21 cellular contexts compared by ENCODE assay signal in genomic region chr9:136287960-136288753, GRCh38. TPM values are rescaled to one million over a fixed set of nuclear protein-coding genes. Genes with fewer than 3 reads are reported as not detected.
DNase-seq lines count a peak whose midpoint lies in the region; ATAC-seq, FAIRE-seq and TF ChIP-seq lines count a peak whose summit lies in the region.
"Had no signal": no experiment of that assay in that cellular context is flagged by ENCODE, and none has a peak within 500 bp of the region (broad histone marks: within the 10 kb centered on the region; RNA-seq: fewer than 3 reads in every experiment).

No MANE protein-coding gene starts in this region.

- no peak overlapping the region for H3K14ac ChIP-seq in H1 (ENCODE audit: insufficient read length)

- peak; percentile 62 for DNase-seq in SK-N-SH
- peak; percentile 39 for DNase-seq in BE2C
- DNase-seq in H1 (ENCODE audit: low read depth in 1 of 2, low spot score in 2 of 2), result no peak
- no peak for DNase-seq in activated T-helper 1 cell treated with anti-CD3 and anti-CD28 coated beads, Interleukin-12 subunit alpha, Interleukin-12 subunit beta, Interleukin-2, Interleukin-4 antibody, amounts not matched to agents 30 ng/mL and 10 ng/mL and 1 ng/mL, durations not matched to agents 14 hours and 24 hours and 36 hours (ENCODE audit: low spot score)
- no peak for DNase-seq in putamen (ENCODE audit: low spot score)
- no peak for DNase-seq in activated naive CD4-positive, alpha-beta T cell treated with Interleukin-2 at 50 U/mL for 16 hours
- DNase-seq: CD4-positive, alpha-beta T cell; GDM1; H7; HFFc6; IMR-90; KBM-7 had no signal

- no peaks in the 10 kb centered on the region for H3K27me3 Mint-ChIP-seq in activated T-helper 1 cell treated with anti-CD3 and anti-CD28 coated beads, Interleukin-12 subunit alpha, Interleukin-12 subunit beta, Interleukin-2, Interleukin-4 antibody, amounts not matched to agents 30 ng/mL and 10 ng/mL and 1 ng/mL, durations not matched to agents 14 hours and 24 hours and 36 hours (ENCODE audit: insufficient read depth)

- no peak overlapping the region for H3K9ac ChIP-seq in SK-N-SH
- no peak overlapping the region for H3K9ac ChIP-seq in H1 (replicated peaks in 1 of 4; ENCODE audit: extremely low read depth in 1 of 4, low read depth in 3 of 4, low read length in 3 of 4)

- intact Hi-C loops in activated T-helper 1 cell treated with anti-CD3 and anti-CD28 coated beads, Interleukin-12 subunit alpha, Interleukin-12 subunit beta, Interleukin-2, Interleukin-4 antibody, amounts not matched to agents 30 ng/mL and 10 ng/mL and 1 ng/mL, durations not matched to agents 14 hours and 24 hours and 36 hours (cut with micrococcal nuclease), result no loop called here

- POLR2A ChIA-PET in SK-N-SH (lab: Yijun Ruan, JAX), result interaction anchor here (0.6 to 0.8 kb wide), 2 partner anchors 9 to 38 kb away, joined by 3 read pairs; no protein-coding TSS in a partner anchor
- POLR2A ChIA-PET in H1 (lab: Charles Lee; ENCODE audit: partially characterized antibody), result no interaction called here

- H3K9me2 ChIP-seq in SK-N-SH, result no peaks in the 10 kb centered on the region

- H2BK20ac ChIP-seq in H1 (ENCODE audit: low read length), result no peak overlapping the region

- H3K4ac ChIP-seq in H1 (replicated peaks; ENCODE audit: insufficient read length, low read depth, low read length), result no peak overlapping the region

- no peak overlapping the region for H3K18ac ChIP-seq in H1 (ENCODE audit: extremely low read depth, low read length)

- H4K8ac ChIP-seq in H1 (ENCODE audit: extremely low read depth, insufficient read depth, low read length), result 0 out of 2 replicates have a peak overlapping the region, but pooled peaks have one; percentile 41

- no peaks in the 10 kb centered on the region for H3F3A ChIP-seq in SK-N-SH (replicated peaks; ENCODE audit: insufficient read depth)

- WGBS in SK-N-SH (ENCODE audit: low lambda C conversion rate), result 26% methylated on average over 17 of the region's 21 CpGs
- 89% methylated on average over 16 of the region's 21 CpGs; no CpG with 5 or more reads in 1 of the 2 experiments for WGBS in H1 (ENCODE audit: extremely low coverage in 1 of 2, insufficient coverage in 1 of 2, insufficient read length in 1 of 2, insufficient replicate concordance in 2 of 2, low coverage in 1 of 2, low lambda C conversion rate in 2 of 2, missing lambda C conversion rate in 1 of 2), 2 experiments

- no peak overlapping the region for H2BK120ac ChIP-seq in H1 (replicated peaks; ENCODE audit: low read depth, low read length)

- H3K27ac Mint-ChIP-seq in activated T-helper 1 cell treated with anti-CD3 and anti-CD28 coated beads, Interleukin-12 subunit alpha, Interleukin-12 subunit beta, Interleukin-2, Interleukin-4 antibody, amounts not matched to agents 30 ng/mL and 10 ng/mL and 1 ng/mL, durations not matched to agents 14 hours and 24 hours and 36 hours, result no peak overlapping the region
- H3K27ac Mint-ChIP-seq: CD4-positive, alpha-beta T cell; GM23338; HFFc6 had no signal

- no peak for TF ChIP-seq POLR2A in H1 (IDR thresholded peaks at IDR 0.05; ENCODE audit: control extremely low read depth in 1 of 2, low read depth in 2 of 2, low read length in 2 of 2)

- H2BK5ac ChIP-seq in H1 (ENCODE audit: low read depth, low read length), result no peak overlapping the region

- no peak overlapping the region for H4K91ac ChIP-seq in H1 (replicated peaks; ENCODE audit: insufficient read length, low read length)

- H3K79me2 ChIP-seq in SK-N-SH (ENCODE audit: insufficient read depth), result no peaks in the 10 kb centered on the region
- H3K79me2 ChIP-seq in H1 (ENCODE audit: control insufficient read depth in 1 of 2, insufficient read depth in 2 of 2, low read length in 2 of 2), result no peaks in the 10 kb centered on the region

- no peak for TF ChIP-seq RAD21 in SK-N-SH (IDR thresholded peaks at IDR 0.05; ENCODE audit: low read length)
- TF ChIP-seq RAD21 in Ishikawa (IDR thresholded peaks at IDR 0.05; ENCODE audit: low read depth), result no peak
- no peak for TF ChIP-seq RAD21 in H1 (IDR thresholded peaks at IDR 0.05 in 1 of 2, conservative IDR thresholded peaks at IDR 0.05 in 1 of 2; ENCODE audit: low read depth in 2 of 2, low read length in 2 of 2)

- H3K27me3 ChIP-seq in SK-N-SH (ENCODE audit: insufficient read depth) (peaks cover 42% of the 10 kb centered on the region), BE2C (no peaks in the 10 kb centered on the region; the same call in 1 of the 2 replicates), H1 (replicated peaks in 1 of 4; ENCODE audit: control insufficient read depth in 3 of 4, extremely low read depth in 1 of 4, insufficient read depth in 3 of 4, low read length in 3 of 4) (no peaks in the 10 kb centered on the region)

- H2AK5ac ChIP-seq in H1 (ENCODE audit: low read depth, low read length), result no peak overlapping the region

- no peaks in the 10 kb centered on the region for H3K9me3 Mint-ChIP-seq in activated T-helper 1 cell treated with anti-CD3 and anti-CD28 coated beads, Interleukin-12 subunit alpha, Interleukin-12 subunit beta, Interleukin-2, Interleukin-4 antibody, amounts not matched to agents 30 ng/mL and 10 ng/mL and 1 ng/mL, durations not matched to agents 14 hours and 24 hours and 36 hours
- H3K9me3 Mint-ChIP-seq: CD4-positive, alpha-beta T cell; GM23338; HFFc6 had no signal

- FAIRE-seq in H1 (lab: Jason Lieb, UNC), result no peak
- FAIRE-seq: GM12892, GM18507, HTR-8/SVneo had no signal

- H2BK15ac ChIP-seq in H1 (ENCODE audit: low read length), result no peak overlapping the region

- no peaks in the 10 kb centered on the region for H3K79me1 ChIP-seq in H1 (ENCODE audit: low read depth, low read length)

- H3K4me3 ChIP-seq in SK-N-SH (ENCODE audit: low read depth in 2 of 2, low read length in 1 of 2) (no peak overlapping the region), BE2C (ENCODE audit: low read depth, low read length) (no peak overlapping the region), H1 (ENCODE audit: extremely low read depth in 1 of 4, insufficient read depth in 2 of 4, low read depth in 3 of 4, low read length in 4 of 4) (no peak overlapping the region)
- H3K4me3 ChIP-seq: GM23338 had no signal

- no peaks in the 10 kb centered on the region for H3K4me1 Mint-ChIP-seq in activated T-helper 1 cell treated with anti-CD3 and anti-CD28 coated beads, Interleukin-12 subunit alpha, Interleukin-12 subunit beta, Interleukin-2, Interleukin-4 antibody, amounts not matched to agents 30 ng/mL and 10 ng/mL and 1 ng/mL, durations not matched to agents 14 hours and 24 hours and 36 hours (ENCODE audit: low read depth)

- H3K23me2 ChIP-seq in H1 (ENCODE audit: low read depth, low read length), result peaks cover 4% of the 10 kb centered on the region; the same call in 1 of the 2 replicates

- no peak overlapping the region for H3K4me2 ChIP-seq in SK-N-SH
- H3K4me2 ChIP-seq in H1 (ENCODE audit: insufficient read depth in 1 of 2, low read depth in 2 of 2, low read length in 2 of 2), result no peak overlapping the region
- H3K4me2 ChIP-seq: GM23338 had no signal

- CTCF ChIA-PET in SK-N-SH (lab: Yijun Ruan, JAX), result interaction anchor here (0.8 to 2.8 kb wide), 9 partner anchors 10 to 150 kb away, joined by 3 to 11 read pairs (median 5); no protein-coding TSS in a partner anchor
- CTCF ChIA-PET in H1 (lab: Charles Lee; ENCODE audit: partially characterized antibody), result interaction anchor here (0.8 to 1.9 kb wide), 6 partner anchors 9 to 70 kb away, joined by 3 to 5 read pairs (median 4); no protein-coding TSS in a partner anchor

- H4K20me1 ChIP-seq in SK-N-SH (ENCODE audit: insufficient read depth) (no peaks in the 10 kb centered on the region), H1 (replicated peaks in 1 of 2; ENCODE audit: control insufficient read depth in 1 of 2, insufficient read depth in 2 of 2, low read length in 2 of 2) (peaks cover 0 to 3% of the 10 kb centered on the region in 2 experiments)

- H3K4me1 ChIP-seq in SK-N-SH (ENCODE audit: control insufficient read depth in 1 of 2, insufficient read depth in 2 of 2, low read depth in 1 of 2, low read length in 1 of 2), result peaks cover 0 to 26% of the 10 kb centered on the region in 2 experiments; a peak in 2 of 4 replicates
- H3K4me1 ChIP-seq in BE2C, result peaks cover 8% of the 10 kb centered on the region
- H3K4me1 ChIP-seq in H1 (replicated peaks in 1 of 4; ENCODE audit: control insufficient read depth in 3 of 4, insufficient read depth in 4 of 4, low read length in 3 of 4), result peaks cover 0 to 4% (median 2%) of the 10 kb centered on the region in 4 experiments; a peak in 3 of 7 replicates

- H4K5ac ChIP-seq in H1 (ENCODE audit: insufficient read length, low read depth, low read length), result no peak overlapping the region

- H3K27ac ChIP-seq in SK-N-SH (ENCODE audit: low read depth in 2 of 2, low read length in 1 of 2) (no peak overlapping the region; a peak in 1 of 4 replicates), H1 (ENCODE audit: low read depth, low read length) (no peak overlapping the region)
- H3K27ac ChIP-seq: C4-2B had no signal

- H2AFZ ChIP-seq in SK-N-SH (ENCODE audit: low read depth) (no peak overlapping the region), H1 (ENCODE audit: low read length) (no peak overlapping the region)
- H2AFZ ChIP-seq: GM23338 had no signal

- no peaks in the 10 kb centered on the region for H3K36me3 Mint-ChIP-seq in activated T-helper 1 cell treated with anti-CD3 and anti-CD28 coated beads, Interleukin-12 subunit alpha, Interleukin-12 subunit beta, Interleukin-2, Interleukin-4 antibody, amounts not matched to agents 30 ng/mL and 10 ng/mL and 1 ng/mL, durations not matched to agents 14 hours and 24 hours and 36 hours (ENCODE audit: low read depth)

- H2BK12ac ChIP-seq in H1 (ENCODE audit: low read depth, low read length), result no peak overlapping the region

- H3K4me3 Mint-ChIP-seq in activated T-helper 1 cell treated with anti-CD3 and anti-CD28 coated beads, Interleukin-12 subunit alpha, Interleukin-12 subunit beta, Interleukin-2, Interleukin-4 antibody, amounts not matched to agents 30 ng/mL and 10 ng/mL and 1 ng/mL, durations not matched to agents 14 hours and 24 hours and 36 hours, result no peak overlapping the region
- H3K4me3 Mint-ChIP-seq: CD4-positive, alpha-beta T cell; GM23338; HFFc6 had no signal

- no peak overlapping the region for H3K23ac ChIP-seq in H1 (ENCODE audit: insufficient read length)

- no peak overlapping the region for H3K56ac ChIP-seq in H1 (replicated peaks; ENCODE audit: insufficient read length, low read depth, low read length)

- no peak for TF ChIP-seq CTCF in SK-N-SH (IDR thresholded peaks at IDR 0.05)
- TF ChIP-seq CTCF in BE2C (IDR thresholded peaks at IDR 0.05; ENCODE audit: low read depth, low read length), result no peak
- no peak for TF ChIP-seq CTCF in H1 (IDR thresholded peaks at IDR 0.05; ENCODE audit: control extremely low read depth in 1 of 3, insufficient read depth in 1 of 3, low read depth in 1 of 3, low read length in 3 of 3)

- TF ChIP-seq EP300 in SK-N-SH (IDR thresholded peaks at IDR 0.05; ENCODE audit: borderline replicate concordance in 1 of 2, low read depth in 1 of 2, low read length in 1 of 2) (no peak), Ishikawa (IDR thresholded peaks at IDR 0.05; ENCODE audit: borderline replicate concordance) (no peak), H1 (IDR thresholded peaks at IDR 0.05; ENCODE audit: borderline replicate concordance in 1 of 2, low read depth in 2 of 2, low read length in 2 of 2) (no peak)

- H3K9me3 ChIP-seq in SK-N-SH (no peaks in the 10 kb centered on the region), BE2C (no peaks in the 10 kb centered on the region), H1 (ENCODE audit: insufficient read depth in 2 of 2, low read depth in 1 of 2, low read length in 1 of 2) (peaks cover 0 to 2% of the 10 kb centered on the region in 2 experiments; a peak in 2 of 4 replicates)

- H3K36me3 ChIP-seq in SK-N-SH (replicated peaks in 1 of 2; ENCODE audit: control insufficient read depth in 1 of 2, insufficient read depth in 2 of 2, low read length in 1 of 2) (no peaks in the 10 kb centered on the region), BE2C (no peaks in the 10 kb centered on the region), H1 (ENCODE audit: control insufficient read depth in 2 of 4, insufficient read depth in 4 of 4, low read length in 3 of 4) (no peaks in the 10 kb centered on the region; a peak in 1 of 8 replicates)

- no peak for ATAC-seq in SK-N-SH treated with all-trans-retinoic acid at 6 μM for 48 hours
- ATAC-seq: GM23338 had no signal

RNA-seq across cellular contexts. Expression of gene CCDC187, which starts 15.7 kb away (rescaled TPM):
- polyA plus RNA-seq in SK-N-SH (2012; rRNA removed), result not detected in 2 replicates
- polyA plus RNA-seq in SK-N-SH (2012; cell fraction: cytosol; rRNA removed), result not detected in 2 replicates
- 0.02 TPM in 1 of 2 replicates, not detected in the other for polyA plus RNA-seq in SK-N-SH (2012; cell fraction: nucleus; rRNA removed)
- polyA plus RNA-seq in BE2C (2012; ENCODE audit: insufficient read depth, insufficient read length, low read depth), result not detected
- total RNA-seq in H1 (2021; fragmentation: NEBNext Ultra II Directional; extraction: Animal tissue kit (Norgen Biotek cat#: 25700)), result not detected in 2 replicates
- 0.02 TPM in 2 replicates for polyA plus RNA-seq in H1 (2011; rRNA removed)
- polyA plus RNA-seq in H1 (2011; cell fraction: cytosol; rRNA removed), result 0.01 TPM
- 0.07 TPM for polyA plus RNA-seq in H1 (2011; cell fraction: nucleus; rRNA removed)
- polyA plus RNA-seq in H1 (2012, experiment 1 of 2), result 0.03 TPM in 2 of 4 replicates, not detected in the others
- polyA plus RNA-seq in H1 (2012, experiment 2 of 2), result 0.03 TPM
- polyA plus RNA-seq in H1 (2013, experiment 1 of 2), result 0.02 TPM
- polyA plus RNA-seq in H1 (2013, experiment 2 of 2), result under 0.01 TPM
- 0.06 TPM in 1 of 2 replicates, not detected in the other for polyA minus RNA-seq in H1 (2011; rRNA and poly(A)+ RNA removed)
- polyA minus RNA-seq in H1 (2011; cell fraction: cytosol; rRNA and poly(A)+ RNA removed), result not detected
- polyA minus RNA-seq in H1 (2011; cell fraction: nucleus; rRNA and poly(A)+ RNA removed), result not detected
- not detected in 2 replicates for total RNA-seq in activated T-helper 1 cell treated with anti-CD3 and anti-CD28 coated beads, Interleukin-12 subunit alpha, Interleukin-12 subunit beta, Interleukin-2, Interleukin-4 antibody, amounts not matched to agents 30 ng/mL and 10 ng/mL and 1 ng/mL, durations not matched to agents 14 hours and 24 hours and 36 hours
- total RNA-seq: CD4-positive, alpha-beta T cell; Daoy; H7; HFFc6; IMR-90 had no signal
- polyA plus RNA-seq: BJ, GM23338, IMR-90 had no signal

RNA-seq across cellular contexts. Expression of gene GPSM1, which starts 39.2 kb away (rescaled TPM):
- 22.8 and 26.7 TPM in 2 replicates for polyA plus RNA-seq in SK-N-SH (2012; rRNA removed)
- 8.0 and 15.6 TPM in 2 replicates for polyA plus RNA-seq in SK-N-SH (2012; cell fraction: cytosol; rRNA removed)
- polyA plus RNA-seq in SK-N-SH (2012; cell fraction: nucleus; rRNA removed), result 105 and 135 TPM in 2 replicates
- polyA plus RNA-seq in BE2C (2012; ENCODE audit: insufficient read depth, insufficient read length, low read depth), result 131 TPM
- total RNA-seq in H1 (2021; fragmentation: NEBNext Ultra II Directional; extraction: Animal tissue kit (Norgen Biotek cat#: 25700)), result 15.7 and 18.0 TPM in 2 replicates
- 12.8 and 19.8 TPM in 2 replicates for polyA plus RNA-seq in H1 (2011; rRNA removed)
- polyA plus RNA-seq in H1 (2011; cell fraction: cytosol; rRNA removed), result 13.8 TPM
- 39.2 TPM for polyA plus RNA-seq in H1 (2011; cell fraction: nucleus; rRNA removed)
- 9.3 to 15.2 TPM (median 14.5 TPM) in 4 replicates for polyA plus RNA-seq in H1 (2012, experiment 1 of 2)
- polyA plus RNA-seq in H1 (2012, experiment 2 of 2), result 12.0 TPM
- polyA plus RNA-seq in H1 (2013, experiment 1 of 2), result 14.4 TPM
- 13.9 TPM for polyA plus RNA-seq in H1 (2013, experiment 2 of 2)
- 3.5 and 4.2 TPM in 2 replicates for polyA minus RNA-seq in H1 (2011; rRNA and poly(A)+ RNA removed)
- 12.7 TPM for polyA minus RNA-seq in H1 (2011; cell fraction: cytosol; rRNA and poly(A)+ RNA removed)
- polyA minus RNA-seq in H1 (2011; cell fraction: nucleus; rRNA and poly(A)+ RNA removed), result 11.2 TPM
- 18.3 and 19.1 TPM in 2 replicates for total RNA-seq in activated T-helper 1 cell treated with anti-CD3 and anti-CD28 coated beads, Interleukin-12 subunit alpha, Interleukin-12 subunit beta, Interleukin-2, Interleukin-4 antibody, amounts not matched to agents 30 ng/mL and 10 ng/mL and 1 ng/mL, durations not matched to agents 14 hours and 24 hours and 36 hours

RNA-seq across cellular contexts. Expression of gene QSOX2, which starts 42.5 kb away (rescaled TPM):
- polyA plus RNA-seq in SK-N-SH (2012; rRNA removed), result 25.5 and 26.6 TPM in 2 replicates
- 20.2 and 23.7 TPM in 2 replicates for polyA plus RNA-seq in SK-N-SH (2012; cell fraction: cytosol; rRNA removed)
- 31.2 and 37.5 TPM in 2 replicates for polyA plus RNA-seq in SK-N-SH (2012; cell fraction: nucleus; rRNA removed)
- polyA plus RNA-seq in BE2C (2012; ENCODE audit: insufficient read depth, insufficient read length, low read depth), result 65.1 TPM
- 27.5 and 28.6 TPM in 2 replicates for total RNA-seq in H1 (2021; fragmentation: NEBNext Ultra II Directional; extraction: Animal tissue kit (Norgen Biotek cat#: 25700))
- polyA plus RNA-seq in H1 (2011; rRNA removed), result 18.0 and 21.8 TPM in 2 replicates
- polyA plus RNA-seq in H1 (2011; cell fraction: cytosol; rRNA removed), result 20.4 TPM
- 52.2 TPM for polyA plus RNA-seq in H1 (2011; cell fraction: nucleus; rRNA removed)
- 18.2 to 24.6 TPM (median 21.8 TPM) in 4 replicates for polyA plus RNA-seq in H1 (2012, experiment 1 of 2)
- polyA plus RNA-seq in H1 (2012, experiment 2 of 2), result 13.5 TPM
- 27.3 TPM for polyA plus RNA-seq in H1 (2013, experiment 1 of 2)
- 25.5 TPM for polyA plus RNA-seq in H1 (2013, experiment 2 of 2)
- 17.0 and 19.8 TPM in 2 replicates for polyA minus RNA-seq in H1 (2011; rRNA and poly(A)+ RNA removed)
- 10.7 TPM for polyA minus RNA-seq in H1 (2011; cell fraction: cytosol; rRNA and poly(A)+ RNA removed)
- polyA minus RNA-seq in H1 (2011; cell fraction: nucleus; rRNA and poly(A)+ RNA removed), result 13.1 TPM
- 27.9 and 28.6 TPM in 2 replicates for total RNA-seq in activated T-helper 1 cell treated with anti-CD3 and anti-CD28 coated beads, Interleukin-12 subunit alpha, Interleukin-12 subunit beta, Interleukin-2, Interleukin-4 antibody, amounts not matched to agents 30 ng/mL and 10 ng/mL and 1 ng/mL, durations not matched to agents 14 hours and 24 hours and 36 hours

Comparison
In these comparisons a context has a peak if more than half of its experiments do, and no peak if none do; other contexts are left out.
1. DNase-seq: peak in SK-N-SH (single experiment) and BE2C (single experiment); none in H1 (0 of 2), activated T-helper 1 cell treated with anti-CD3 and anti-CD28 coated beads, Interleukin-12 subunit alpha, Interleukin-12 subunit beta, Interleukin-2, Interleukin-4 antibody, amounts not matched to agents 30 ng/mL and 10 ng/mL and 1 ng/mL, durations not matched to agents 14 hours and 24 hours and 36 hours (single experiment), putamen (single experiment) and activated naive CD4-positive, alpha-beta T cell treated with Interleukin-2 at 50 U/mL for 16 hours (single experiment).